ENCODE assay signal across 8 cellular contexts in the genomic region with DNA sequence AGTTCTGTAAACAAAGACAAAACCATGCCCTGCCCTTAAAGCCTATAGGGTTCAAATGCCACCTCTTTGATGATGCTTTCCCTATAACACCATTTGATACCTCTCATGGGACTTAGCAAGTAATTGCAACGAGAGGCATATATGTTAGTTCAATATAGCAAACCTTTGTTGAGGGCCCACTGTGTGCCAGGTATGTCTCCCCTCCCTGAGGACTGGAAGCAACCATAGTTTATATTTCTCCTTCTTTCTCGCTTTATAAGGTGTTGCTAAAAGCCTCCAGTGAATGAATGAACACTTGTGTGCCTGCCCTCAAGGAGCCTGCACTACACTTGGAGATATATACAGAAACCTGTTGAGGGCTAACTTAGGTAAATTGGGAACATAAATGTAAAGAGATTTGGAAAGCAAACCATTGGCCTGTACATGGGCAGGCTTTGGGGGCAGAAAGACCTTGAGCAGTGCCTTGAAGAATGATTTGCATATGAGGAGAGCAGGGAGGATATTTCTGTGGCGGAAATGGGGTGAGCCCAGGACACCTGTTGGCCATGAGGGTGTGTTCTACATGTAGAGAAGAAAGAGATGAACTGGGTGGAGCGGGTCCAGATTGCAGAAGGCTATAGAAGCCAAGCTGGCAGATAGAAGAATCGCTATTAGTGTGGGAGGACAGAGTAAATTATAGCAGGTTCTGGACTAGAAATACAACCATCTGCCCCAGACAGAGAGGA. TPM values are rescaled to one million over a fixed set of nuclear protein-coding genes. Genes with fewer than 3 reads are reported as not detected.
DNase-seq lines count a peak whose midpoint lies in the region; ATAC-seq, FAIRE-seq and TF ChIP-seq lines count a peak whose summit lies in the region.

No MANE protein-coding gene starts in this region.

- H3K4me3 ChIP-seq in foreskin fibroblast (ENCODE audit: low read depth in 1 of 2, low read length in 2 of 2) (peak overlapping the region; percentile 52 to 63), vagina (peak overlapping the region in 1 of 2 donors; percentile 76)

- intact Hi-C loops in vagina (cut with DNase I): no loop called here

- no peak for DNase-seq in foreskin fibroblast
- peak; percentile 70 to 85 for DNase-seq in vagina (ENCODE audit: extremely low spot score in 2 of 2)
- DNase-seq in NCI-H187 (lab: John Stamatoyannopoulos, UW): no peak
- no peak for DNase-seq in H54 (ENCODE audit: insufficient read length, low spot score)
- DNase-seq in NCI-H1105 (lab: John Stamatoyannopoulos, UW): no peak

- H3K36me3 ChIP-seq in vagina: no peaks in the 10 kb centered on the region

- FAIRE-seq in H54 (lab: Jason Lieb, UNC): no peak

- TF ChIP-seq CTCF in foreskin fibroblast (IDR thresholded peaks at IDR 0.05; ENCODE audit: low read depth, low read length) (no peak), vagina (IDR thresholded peaks at IDR 0.05) (no peak)

- H3K27me3 ChIP-seq in vagina: no peaks in the 10 kb centered on the region

- ATAC-seq in GM18502 (IDR thresholded peaks at IDR 0.05; ENCODE audit: poor library complexity, unreplicated experiment) (peak; percentile 69), GM21381 (IDR thresholded peaks at IDR 0.05; ENCODE audit: unreplicated experiment) (peak; percentile 57), HG03565 (IDR thresholded peaks at IDR 0.05; ENCODE audit: unreplicated experiment) (peak; percentile 64)

- TF ChIP-seq POLR2A in vagina (IDR thresholded peaks at IDR 0.05): no peak
- no peak for TF ChIP-seq POLR2A in H54 (IDR thresholded peaks at IDR 0.05; ENCODE audit: low read depth, low read length)

- peaks cover 42% of the 10 kb centered on the region for H3K4me1 ChIP-seq in vagina

- peak overlapping the region; percentile 99 for H3K27ac ChIP-seq in vagina

- H3K9me3 ChIP-seq in vagina: no peaks in the 10 kb centered on the region

RNA-seq across cellular contexts. Expression of gene CKAP4, which starts 1.8 kb away (rescaled TPM):
- total RNA-seq in vagina: 42.5 TPM

RNA-seq across cellular contexts. Expression of gene TCP11L2, which starts 53.0 kb away (rescaled TPM):
- total RNA-seq in vagina: 47.1 TPM

Comparison
In these comparisons a context has a peak if more than half of its experiments do, and no peak if none do; other contexts are left out.
1. DNase-seq: peak in vagina (2 of 2); none in foreskin fibroblast (0 of 2), NCI-H187 (0 of 2), H54 (single experiment) and NCI-H1105 (single experiment).
2. Peak in every context shown above with its lines, with median percentiles within 50 percentile points of each other: ATAC-seq.